ENCODE assay signal across 15 cellular contexts in the genomic region with DNA sequence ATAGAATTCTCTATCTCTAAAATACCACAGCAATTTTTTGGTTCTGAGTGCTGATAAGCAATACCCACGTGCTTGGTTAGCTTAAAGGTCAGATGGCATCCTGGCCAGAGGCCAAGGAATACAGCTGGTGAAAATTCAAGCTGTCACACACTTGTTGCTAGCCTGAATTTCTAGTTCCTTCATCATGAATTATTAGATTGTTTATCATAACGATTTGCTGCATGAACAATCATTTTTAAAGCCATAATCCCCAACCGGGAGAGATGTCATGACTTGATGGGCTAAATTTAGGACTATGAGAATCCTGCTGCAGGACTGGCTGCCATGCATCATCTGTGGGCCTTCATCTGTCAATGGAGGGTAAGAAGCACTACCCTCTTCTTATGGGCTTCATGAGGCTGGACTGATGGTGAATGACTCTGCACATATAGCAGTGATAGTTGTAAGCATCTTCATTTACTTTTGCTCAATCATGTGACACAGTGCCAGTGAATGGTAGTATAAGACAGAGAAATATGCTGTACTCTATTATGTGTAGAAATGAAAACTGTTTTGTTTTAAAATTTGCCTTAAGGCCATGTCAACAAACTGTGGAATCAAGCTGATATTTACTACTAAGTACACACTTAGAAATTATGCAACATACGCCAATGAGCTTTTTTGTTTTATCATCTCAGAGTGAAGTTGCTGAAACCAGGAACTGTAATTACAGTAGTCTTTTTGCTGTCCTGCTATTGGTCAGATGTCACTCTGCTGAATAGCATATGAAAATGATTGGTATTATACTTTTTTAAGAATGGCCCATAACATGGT.
DNase-seq lines count a peak whose midpoint lies in the region; ATAC-seq, FAIRE-seq and TF ChIP-seq lines count a peak whose summit lies in the region.
"Had no signal": no experiment of that assay in that cellular context is flagged by ENCODE, and none has a peak within 500 bp of the region (broad histone marks: within the 10 kb centered on the region; RNA-seq: fewer than 3 reads in every experiment).

No MANE protein-coding gene starts in this region.

- TF ChIP-seq CTCF in endothelial cell of umbilical vein (IDR thresholded peaks at IDR 0.05; ENCODE audit: extremely low read depth in 1 of 2, insufficient read depth in 1 of 2, low read depth in 1 of 2, low read length in 2 of 2) (no peak), neural progenitor cell (IDR thresholded peaks at IDR 0.05) (no peak)

- H3K4me3 ChIP-seq in endothelial cell of umbilical vein (replicated peaks in 1 of 3; ENCODE audit: insufficient read depth in 1 of 3, low read depth in 1 of 3, low read length in 3 of 3) (no peak overlapping the region), neural progenitor cell (peak overlapping the region; percentile 41), aorta (ENCODE audit: low read length in 2 of 2) (no peak overlapping the region)
- H3K4me3 ChIP-seq: uterus had no signal

- H3K4me1 ChIP-seq in endothelial cell of umbilical vein (ENCODE audit: control insufficient read depth, extremely low read depth, insufficient read depth, low read length) = peaks cover 3% of the 10 kb centered on the region
- H3K4me1 ChIP-seq in neural progenitor cell = peaks cover 30% of the 10 kb centered on the region
- H3K4me1 ChIP-seq in aorta (ENCODE audit: control insufficient read depth in 1 of 2, insufficient read depth in 2 of 2, low read length in 2 of 2) = no peaks in the 10 kb centered on the region
- H3K4me1 ChIP-seq: uterus had no signal

- H3K4me2 ChIP-seq in endothelial cell of umbilical vein (ENCODE audit: insufficient read depth, low read length) = no peak overlapping the region
- H3K4me2 ChIP-seq in neural progenitor cell = peak overlapping the region; percentile 77

- no TSS peak for BruUV-seq in endothelial cell of umbilical vein (replicated peaks; lab: Mats Ljungman, UMichigan)

- CTCF ChIA-PET in endothelial cell of umbilical vein (lab: Charles Lee) = interaction anchor here (1.2 kb wide), 1 partner anchor 112 kb away, joined by 4 read pairs; no protein-coding TSS in a partner anchor

- in situ Hi-C loops in G401 (cut with HindIII; ENCODE audit: low sequenced_read_pairs) = no loop called here

- intact Hi-C loops in endothelial cell of umbilical vein (cut with micrococcal nuclease) (no loop called here), aorta (cut with DNase I) (no loop called here)

- POLR2A ChIA-PET in endothelial cell of umbilical vein (lab: Charles Lee) = no interaction called here

- H3F3A ChIP-seq in neural progenitor cell (ENCODE audit: low read depth) = no peaks in the 10 kb centered on the region

- H4K20me1 ChIP-seq in endothelial cell of umbilical vein (replicated peaks; ENCODE audit: control insufficient read depth, extremely low read depth, insufficient read depth, low read length) = no peaks in the 10 kb centered on the region
- no peaks in the 10 kb centered on the region for H4K20me1 ChIP-seq in neural progenitor cell (ENCODE audit: low read depth)

- peaks cover 3% of the 10 kb centered on the region for H3K27me3 Mint-ChIP-seq in neural progenitor cell (ENCODE audit: insufficient read depth, low read depth)
- H3K27me3 Mint-ChIP-seq: activated naive CD8-positive, alpha-beta T cell treated with anti-CD3 and anti-CD28 coated beads, Interleukin-2, amount 50 U/mL, for 24 hours had no signal

- peaks cover 57% of the 10 kb centered on the region for H3K4me1 Mint-ChIP-seq in neural progenitor cell
- H3K4me1 Mint-ChIP-seq: activated naive CD8-positive, alpha-beta T cell treated with anti-CD3 and anti-CD28 coated beads, Interleukin-2, amount 50 U/mL, for 24 hours; natural killer cell had no signal

- dilution Hi-C loops in endothelial cell of umbilical vein (cut with MboI; ENCODE audit: extremely low pct_ligation_motif_present, low sequenced_read_pairs) = no loop called here

- peak overlapping the region; percentile 79 for H3K4me3 Mint-ChIP-seq in neural progenitor cell
- H3K4me3 Mint-ChIP-seq: activated naive CD8-positive, alpha-beta T cell treated with anti-CD3 and anti-CD28 coated beads, Interleukin-2, amount 50 U/mL, for 24 hours; natural killer cell had no signal

- H3K27me3 ChIP-seq in endothelial cell of umbilical vein (ENCODE audit: control insufficient read depth in 2 of 2, insufficient read depth in 2 of 2, low read length in 2 of 2) = peaks cover 0 to 7% of the 10 kb centered on the region in 2 experiments
- H3K27me3 ChIP-seq in neural progenitor cell = no peaks in the 10 kb centered on the region
- no peaks in the 10 kb centered on the region for H3K27me3 ChIP-seq in aorta (ENCODE audit: control insufficient read depth in 1 of 2, insufficient read depth in 2 of 2, low read length in 1 of 2)
- H3K27me3 ChIP-seq: uterus had no signal

- H3K27ac ChIP-seq in endothelial cell of umbilical vein (ENCODE audit: insufficient read depth, low read depth, low read length) = no peak overlapping the region
- no peak overlapping the region for H3K27ac ChIP-seq in neural progenitor cell
- H3K27ac ChIP-seq in aorta (ENCODE audit: low read depth in 1 of 2, low read length in 2 of 2) = no peak overlapping the region
- H3K27ac ChIP-seq: uterus had no signal

- H3K9me3 ChIP-seq in endothelial cell of umbilical vein (replicated peaks; ENCODE audit: control insufficient read depth, insufficient read depth, low read length) (no peaks in the 10 kb centered on the region), neural progenitor cell (ENCODE audit: low read depth) (no peaks in the 10 kb centered on the region), aorta (ENCODE audit: control insufficient read depth, low read length) (peaks cover 1% of the 10 kb centered on the region)
- H3K9me3 ChIP-seq: uterus had no signal

- no peak for TF ChIP-seq POLR2A in endothelial cell of umbilical vein (IDR thresholded peaks at IDR 0.05; ENCODE audit: low read depth, low read length)

- H3K79me2 ChIP-seq in endothelial cell of umbilical vein (ENCODE audit: control insufficient read depth, insufficient read depth, low read length) (no peaks in the 10 kb centered on the region), neural progenitor cell (ENCODE audit: low read depth) (no peaks in the 10 kb centered on the region)

- no peaks in the 10 kb centered on the region for H3K36me3 ChIP-seq in endothelial cell of umbilical vein (ENCODE audit: control insufficient read depth in 2 of 2, extremely low read depth in 1 of 2, insufficient read depth in 2 of 2, low read length in 2 of 2)
- no peaks in the 10 kb centered on the region for H3K36me3 ChIP-seq in neural progenitor cell
- H3K36me3 ChIP-seq in aorta (ENCODE audit: control insufficient read depth in 1 of 2, insufficient read depth in 2 of 2, low read length in 1 of 2) = no peaks in the 10 kb centered on the region
- H3K36me3 ChIP-seq: uterus had no signal

- no peak overlapping the region for H2AFZ ChIP-seq in endothelial cell of umbilical vein (ENCODE audit: low read depth, low read length)
- H2AFZ ChIP-seq in neural progenitor cell (replicated peaks) = peak overlapping the region; percentile 93

- DNase-seq in G401 (ENCODE audit: low spot score) (peak; percentile 8), NCI-H510A (lab: John Stamatoyannopoulos, UW) (peak; percentile 3), endothelial cell of umbilical vein (ENCODE audit: low read depth, low spot score) (peak; percentile 93), neural progenitor cell (ENCODE audit: low spot score) (no peak), aorta (no peak), SIG-M5 (lab: John Stamatoyannopoulos, UW) (no peak), inferior parietal cortex (ENCODE audit: extremely low spot score) (no peak)
- DNase-seq: activated naive CD8-positive, alpha-beta T cell treated with anti-CD3 and anti-CD28 coated beads, Interleukin-2, amount 50 U/mL, for 24 hours; DMS153; natural killer cell; NCI-H748 treated with DMSO at 0.1 percent for 48 hours had no signal

- no peaks in the 10 kb centered on the region for H3K9me3 Mint-ChIP-seq in neural progenitor cell
- H3K9me3 Mint-ChIP-seq: activated naive CD8-positive, alpha-beta T cell treated with anti-CD3 and anti-CD28 coated beads, Interleukin-2, amount 50 U/mL, for 24 hours; natural killer cell had no signal

- no peaks in the 10 kb centered on the region for H3K9me1 ChIP-seq in endothelial cell of umbilical vein (replicated peaks; ENCODE audit: control insufficient read depth, extremely low read depth, insufficient read depth, low read length)

- 34 to 36% methylated on average over 4 of the region's 4 CpGs for WGBS in aorta, 2 donors

- H3K27ac Mint-ChIP-seq in neural progenitor cell = peak overlapping the region; percentile 95
- H3K27ac Mint-ChIP-seq: activated naive CD8-positive, alpha-beta T cell treated with anti-CD3 and anti-CD28 coated beads, Interleukin-2, amount 50 U/mL, for 24 hours; natural killer cell had no signal

- H3K9ac ChIP-seq in endothelial cell of umbilical vein (replicated peaks; ENCODE audit: extremely low read depth, insufficient read depth, low read length) = no peak overlapping the region
- H3K9ac ChIP-seq in neural progenitor cell = no peak overlapping the region

- H3K36me3 Mint-ChIP-seq in neural progenitor cell = peaks cover 2% of the 10 kb centered on the region
- H3K36me3 Mint-ChIP-seq: natural killer cell had no signal

- no peak for ATAC-seq in HG02588 (IDR thresholded peaks at IDR 0.05; ENCODE audit: unreplicated experiment)
- ATAC-seq in aorta (ENCODE audit: low FRiP score) = no peak
- ATAC-seq: activated CD4-positive, CD25-positive, alpha-beta regulatory T cell treated with anti-CD3 and anti-CD28 coated beads, Interleukin-2, amount 50 U/mL, for 24 hours; activated naive CD8-positive, alpha-beta T cell treated with anti-CD3 and anti-CD28 coated beads, Interleukin-2, amount 50 U/mL, for 24 hours; HCT116; natural killer cell had no signal

- peak; percentile 57 for FAIRE-seq in endothelial cell of umbilical vein (lab: Jason Lieb, UNC)

TF ChIP-seq in endothelial cell of umbilical vein, 7 proteins besides CTCF, POLR2A, EP300 and RAD21:
- TF ChIP-seq FOS (IDR thresholded peaks at IDR 0.05; ENCODE audit: borderline replicate concordance, insufficient read depth, low read length) = no peak
- TF ChIP-seq MAX (IDR thresholded peaks at IDR 0.05; ENCODE audit: insufficient read depth, insufficient read length) = peak; percentile 47
- TF ChIP-seq GATA2 (IDR thresholded peaks at IDR 0.05; ENCODE audit: insufficient read depth, insufficient read length, low read depth, low read length) = peak; percentile 11

Comparison
In these comparisons a context has a peak if more than half of its experiments do, and no peak if none do; other contexts are left out.
1. DNase-seq: peak in G401 (single experiment), NCI-H510A (single experiment) and endothelial cell of umbilical vein (single experiment); none in neural progenitor cell (single experiment), aorta (0 of 2), SIG-M5 (single experiment) and inferior parietal cortex (single experiment).